In the genomic region with DNA sequence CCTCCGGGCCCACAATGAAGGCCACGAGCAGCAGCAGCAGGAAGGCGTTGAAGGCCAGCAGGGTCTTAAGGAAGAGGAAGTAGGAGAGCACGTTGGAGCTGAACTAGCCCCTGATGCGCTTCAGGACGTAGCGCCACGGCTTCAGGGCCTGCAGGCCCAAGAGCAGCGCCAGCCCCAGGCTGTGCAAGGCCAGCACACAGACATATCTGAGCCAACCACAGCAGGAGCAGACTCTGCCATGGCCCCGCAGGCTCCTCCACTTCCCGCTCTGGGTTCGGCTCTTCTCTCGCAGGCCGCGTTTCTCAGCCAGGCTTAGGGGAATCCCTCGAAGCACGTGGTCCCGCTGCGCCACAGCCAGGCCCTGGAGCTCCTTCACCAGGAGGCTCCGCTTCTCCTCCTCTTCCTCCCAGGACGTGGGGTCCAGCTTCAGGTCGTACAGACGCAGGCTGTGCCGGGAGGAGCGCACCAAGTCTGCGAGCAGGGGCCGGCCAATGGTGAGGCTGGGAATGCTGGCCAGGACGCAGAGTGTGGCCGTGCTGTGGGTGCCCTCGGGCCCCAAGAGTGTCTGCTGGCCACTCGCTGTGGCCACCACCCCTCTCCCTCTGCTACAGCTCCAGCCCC, we compare ENCODE assay signal across 30 cellular contexts.
"Had no signal": no experiment of that assay in that cellular context is flagged by ENCODE, and none has a peak within 500 bp of the region (broad histone marks: within the 10 kb centered on the region; RNA-seq: fewer than 3 reads in every experiment).

No MANE protein-coding gene starts in this region.

- H3K36me3 ChIP-seq: adrenal gland, stomach, tibial artery had no signal

- H3K27me3 ChIP-seq: adrenal gland, body of pancreas had no signal

- H3K27ac ChIP-seq: adrenal gland, body of pancreas, epithelial cell of prostate, parathyroid adenoma, psoas muscle, stomach, tibial artery had no signal

- H3K9me3 Mint-ChIP-seq: activated B cell treated with CpG ODN at 0.5 μM for 24 hours; activated naive CD8-positive, alpha-beta T cell treated with anti-CD3 and anti-CD28 coated beads for 36 hours; nephron; stimulated activated memory B cell treated with anti-CD40 and anti-IgM and Interleukin-4, amounts not matched to agents 10 μg/mL and 1 μg/mL and 100 μg/mL, for 72 hours had no signal

- H3K36me3 Mint-ChIP-seq: activated naive CD8-positive, alpha-beta T cell treated with anti-CD3 and anti-CD28 coated beads for 36 hours; stimulated activated memory B cell treated with anti-CD40 and anti-IgM and Interleukin-4, amounts not matched to agents 10 μg/mL and 1 μg/mL and 100 μg/mL, for 72 hours had no signal

- DNase-seq: activated B cell treated with CpG ODN at 0.5 μM for 24 hours; activated CD4-positive, alpha-beta T cell treated with anti-CD3 and anti-CD28 coated beads for 36 hours; activated CD4-positive, alpha-beta T cell treated with anti-CD3 and anti-CD28 coated beads, Interleukin-2, amount 50 U/mL, for 4 hours; activated CD8-positive, alpha-beta memory T cell treated with anti-CD3 and anti-CD28 coated beads for 24 hours; activated effector memory CD4-positive, alpha-beta T cell treated with Interleukin-2 at 50 U/mL for 16 hours; activated naive CD4-positive, alpha-beta T cell treated with Interleukin-2 at 50 U/mL for 16 hours; activated naive CD8-positive, alpha-beta T cell treated with anti-CD3 and anti-CD28 coated beads for 36 hours; adrenal gland; aorta; body of pancreas; dermis blood vessel endothelial cell; effector CD4-positive, alpha-beta T cell; glutamatergic neuron; islet precursor cell; left cardiac atrium; left ventricle myocardium superior; mucosa of descending colon; nucleus accumbens; psoas muscle; stimulated activated CD4-positive, alpha-beta T cell treated with anti-CD3 and anti-CD28 coated beads, Interleukin-1b, Interleukin-23, amount 100 ng/mL, for 48 hours; stimulated activated CD4-positive, alpha-beta T cell treated with anti-CD3 and anti-CD28 coated beads, Interleukin-4, amount 100 ng/mL, for 4 hours; stimulated activated CD8-positive, alpha-beta memory T cell treated with anti-CD3 and anti-CD28 coated beads, Interleukin-4, amount 100 ng/mL, for 48 hours; stomach; T-helper 17 cell; tibial artery had no signal

- ATAC-seq: activated CD4-positive, alpha-beta T cell treated with anti-CD3 and anti-CD28 coated beads for 36 hours; body of pancreas; left cardiac atrium; left ventricle myocardium superior; mucosa of descending colon; psoas muscle; stimulated activated memory B cell treated with anti-CD40 and anti-IgM and Interleukin-4, amounts not matched to agents 10 μg/mL and 1 μg/mL and 100 μg/mL, for 72 hours; T-helper 17 cell had no signal

- H3K9me3 ChIP-seq: adrenal gland, body of pancreas, mucosa of descending colon, psoas muscle, stomach, tibial artery had no signal

- H3K27ac Mint-ChIP-seq: activated B cell treated with CpG ODN at 0.5 μM for 24 hours; activated CD4-positive, alpha-beta T cell treated with anti-CD3 and anti-CD28 coated beads for 36 hours; activated naive CD8-positive, alpha-beta T cell treated with anti-CD3 and anti-CD28 coated beads for 36 hours; nephron; stimulated activated memory B cell treated with anti-CD40 and anti-IgM and Interleukin-4, amounts not matched to agents 10 μg/mL and 1 μg/mL and 100 μg/mL, for 72 hours; T-helper 17 cell had no signal

- H3K4me3 ChIP-seq: adrenal gland, body of pancreas, mucosa of descending colon, psoas muscle, smooth muscle cell, stomach, tibial artery had no signal

- H3K4me1 ChIP-seq: adrenal gland, body of pancreas, parathyroid adenoma, psoas muscle, stomach, tibial artery had no signal
